9 cellular contexts compared by ENCODE assay signal in the genomic region with DNA sequence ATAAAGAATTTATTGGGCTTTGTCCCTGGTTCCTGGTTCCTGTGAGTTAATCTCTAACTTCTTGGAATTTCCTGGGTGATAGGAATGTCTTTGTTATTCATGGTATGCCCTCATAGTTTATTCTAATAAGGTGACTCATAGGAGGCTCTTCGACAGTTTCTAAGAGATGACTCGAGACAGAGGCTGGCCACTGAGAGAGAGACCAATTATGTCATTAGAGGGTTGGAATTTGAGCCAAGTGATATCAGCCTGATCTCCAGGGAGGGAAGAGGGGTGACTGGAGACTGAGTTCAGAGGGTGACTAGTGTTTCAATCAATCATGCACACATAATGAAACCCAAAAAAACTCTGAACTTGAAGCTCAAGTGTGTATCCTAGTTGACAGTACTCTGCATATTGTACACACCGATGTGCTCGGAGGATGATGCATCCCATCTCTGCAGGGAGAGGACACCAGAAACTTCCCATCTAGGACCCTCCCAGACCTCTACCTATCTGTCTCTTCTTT.
A peak's percentile ranks its signal among the peaks of the same experiment; 100 is the strongest.
DNase-seq lines count a peak whose midpoint lies in the region; ATAC-seq and TF ChIP-seq lines count a peak whose summit lies in the region.
"Had no signal": no experiment of that assay in that cellular context is flagged by ENCODE, and none has a peak within 500 bp of the region (broad histone marks: within the 10 kb centered on the region; RNA-seq: fewer than 3 reads in every experiment).

No MANE protein-coding gene starts in this region.

- H3K27me3 ChIP-seq in WERI-Rb-1 (ENCODE audit: insufficient read depth, low read depth, severe bottlenecking) (no peaks in the 10 kb centered on the region), left ventricle myocardium inferior (ENCODE audit: low read depth) (peaks cover 8% of the 10 kb centered on the region)
- H3K27me3 ChIP-seq: stomach had no signal

- no peak for TF ChIP-seq CTCF in epithelial cell of esophagus (IDR thresholded peaks at IDR 0.05; ENCODE audit: insufficient read depth, low read depth, low read length, missing control alignments)
- no peak for TF ChIP-seq CTCF in neural crest cell (conservative IDR thresholded peaks at IDR 0.05)
- TF ChIP-seq CTCF in WERI-Rb-1 (IDR thresholded peaks at IDR 0.05; ENCODE audit: low read depth, low read length): no peak
- no peak for TF ChIP-seq CTCF in left ventricle myocardium inferior (IDR thresholded peaks at IDR 0.05; ENCODE audit: borderline replicate concordance)

- no peak for ATAC-seq in GM18520 (IDR thresholded peaks at IDR 0.05; ENCODE audit: unreplicated experiment)

- intact Hi-C loops in left ventricle myocardium inferior (cut with micrococcal nuclease): no loop called here

- H3K27me3 Mint-ChIP-seq in neural crest cell (ENCODE audit: low read depth): no peaks in the 10 kb centered on the region

- peaks cover 3% of the 10 kb centered on the region for H3K9me3 ChIP-seq in WERI-Rb-1 (ENCODE audit: severe bottlenecking)
- peaks cover 17% of the 10 kb centered on the region for H3K9me3 ChIP-seq in left ventricle myocardium inferior (replicated peaks)

- peaks cover 4% of the 10 kb centered on the region for H3K9me3 Mint-ChIP-seq in neural crest cell

- peaks cover 10% of the 10 kb centered on the region for H3K36me3 Mint-ChIP-seq in neural crest cell (ENCODE audit: low read depth)

- H3K4me1 ChIP-seq in left ventricle myocardium inferior: no peaks in the 10 kb centered on the region

- peaks cover 12% of the 10 kb centered on the region for H3K4me1 Mint-ChIP-seq in neural crest cell

- DNase-seq in ELR (ENCODE audit: low read depth) (peak; percentile 100), NCI-H226 (peak; percentile 95), epithelial cell of esophagus (ENCODE audit: low read depth) (peak; percentile 95), neural crest cell (ENCODE audit: low read depth, low spot score) (no peak), WERI-Rb-1 (no peak), left ventricle myocardium inferior (no peak)
- no peak for DNase-seq in stimulated activated CD4-positive, alpha-beta T cell treated with anti-CD3 and anti-CD28 coated beads, Interleukin-4, amount 100 ng/mL, for 24 hours
- DNase-seq: stomach had no signal

- H3K4me3 ChIP-seq in epithelial cell of esophagus (ENCODE audit: low read length) (no peak overlapping the region), WERI-Rb-1 (ENCODE audit: low read depth, low read length) (no peak overlapping the region), left ventricle myocardium inferior (no peak overlapping the region)
- H3K4me3 ChIP-seq: stomach had no signal

- H3K27ac Mint-ChIP-seq in neural crest cell (ENCODE audit: unreplicated experiment): peak overlapping the region; percentile 64

- peak overlapping the region; percentile 5 for H3K4me3 Mint-ChIP-seq in neural crest cell

- no peaks in the 10 kb centered on the region for H3K36me3 ChIP-seq in WERI-Rb-1
- H3K36me3 ChIP-seq in left ventricle myocardium inferior: no peaks in the 10 kb centered on the region
- H3K36me3 ChIP-seq: stomach had no signal

- H3K27ac ChIP-seq in WERI-Rb-1 (no peak overlapping the region), left ventricle myocardium inferior (replicated peaks) (no peak overlapping the region)

Comparison
In these comparisons a context has a peak if more than half of its experiments do, and no peak if none do; other contexts are left out.
1. DNase-seq: peak in ELR (single experiment), NCI-H226 (single experiment) and epithelial cell of esophagus (single experiment); none in neural crest cell (single experiment), WERI-Rb-1 (single experiment), left ventricle myocardium inferior (single experiment) and stimulated activated CD4-positive, alpha-beta T cell treated with anti-CD3 and anti-CD28 coated beads, Interleukin-4, amount 100 ng/mL, for 24 hours (single experiment).